ENCODE assay signal across 18 cellular contexts in the genomic region with DNA sequence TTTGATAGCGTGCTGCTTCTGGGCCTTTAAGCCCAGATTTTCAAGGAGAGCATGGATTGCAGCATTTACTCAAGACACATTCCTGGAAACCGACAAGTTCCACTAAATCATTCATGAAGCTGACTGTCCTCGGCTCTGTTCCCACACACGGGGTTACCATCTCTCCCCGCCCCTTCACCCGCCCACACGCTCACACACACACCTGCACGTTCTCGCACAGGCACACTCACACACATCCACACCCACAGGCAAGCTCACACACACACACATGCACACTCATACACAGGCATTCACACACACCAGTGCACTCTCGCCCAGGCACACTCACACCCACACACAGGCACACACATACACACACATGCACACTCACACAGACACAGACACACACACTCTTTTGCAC.
DNase-seq lines count a peak whose midpoint lies in the region; ATAC-seq, FAIRE-seq and TF ChIP-seq lines count a peak whose summit lies in the region.
"Had no signal": no experiment of that assay in that cellular context is flagged by ENCODE, and none has a peak within 500 bp of the region (broad histone marks: within the 10 kb centered on the region; RNA-seq: fewer than 3 reads in every experiment).

No MANE protein-coding gene starts in this region.

- 63% methylated on average over 10 of the region's 10 CpGs for WGBS in A549 (ENCODE audit: missing lambda C conversion rate)

- peak overlapping the region in 1 of 2 experiments; percentile 72; a peak in 3 of 6 replicates for H3K27ac ChIP-seq in A549
- H3K27ac ChIP-seq in RWPE1: 0 out of 2 replicates have a peak overlapping the region, but pooled peaks have one; percentile 4
- H3K27ac ChIP-seq in fibroblast of lung (ENCODE audit: insufficient read depth, low read length): peak overlapping the region; percentile 69
- no peak overlapping the region for H3K27ac ChIP-seq in colonic mucosa
- H3K27ac ChIP-seq: coronary artery, neutrophil, transverse colon had no signal

- TF ChIP-seq EP300 in A549 (IDR thresholded peaks at IDR 0.05): no peak

- H3K27me3 ChIP-seq in fibroblast of lung (ENCODE audit: control insufficient read depth, insufficient read depth, low read length) (no peaks in the 10 kb centered on the region), colonic mucosa (no peaks in the 10 kb centered on the region), HAP-1 (ENCODE audit: low read depth) (0 out of 2 replicates have a peak, but pooled peaks cover 2% of the 10 kb centered on the region)
- H3K27me3 ChIP-seq: neutrophil, transverse colon had no signal

- FAIRE-seq in A549 (lab: Jason Lieb, UNC): no peak
- FAIRE-seq: endothelial cell of umbilical vein had no signal

- H3K4me2 ChIP-seq in A549: peak overlapping the region; percentile 18; the same call in 1 of the 3 replicates
- H3K4me2 ChIP-seq in fibroblast of lung (ENCODE audit: extremely low read depth, insufficient read depth, low read length): no peak overlapping the region
- H3K4me2 ChIP-seq: GM23338 had no signal

- CTCF ChIA-PET in A549 (lab: Yijun Ruan, JAX): no interaction called here
- CTCF ChIA-PET in RWPE1 (lab: Yijun Ruan, JAX): no interaction called here

- no peak overlapping the region for H3K4me3 ChIP-seq in A549
- H3K4me3 ChIP-seq in fibroblast of lung (replicated peaks in 1 of 4; ENCODE audit: control extremely low read depth in 1 of 4, insufficient read depth in 1 of 4, low read depth in 3 of 4, low read length in 4 of 4): no peak overlapping the region
- no peak overlapping the region for H3K4me3 ChIP-seq in colonic mucosa
- no peak overlapping the region for H3K4me3 ChIP-seq in HAP-1
- H3K4me3 ChIP-seq: coronary artery, GM23338, transverse colon had no signal

- TF ChIP-seq RAD21 in A549 (conservative IDR thresholded peaks at IDR 0.05 in 1 of 2, IDR thresholded peaks at IDR 0.05 in 1 of 2): no peak

- in situ Hi-C loops in HAP-1 (cut with MboI; ENCODE audit: low sequenced_read_pairs): no loop called here

- no peaks in the 10 kb centered on the region for H3K79me2 ChIP-seq in fibroblast of lung (ENCODE audit: control insufficient read depth, insufficient read depth, low read length)

- H3K9me3 ChIP-seq in A549 (no peaks in the 10 kb centered on the region; the same call in 2 of the 3 replicates), fibroblast of lung (ENCODE audit: control insufficient read depth, insufficient read depth, low read depth, low read length) (no peaks in the 10 kb centered on the region), colonic mucosa (no peaks in the 10 kb centered on the region), HAP-1 (no peaks in the 10 kb centered on the region)
- H3K9me3 ChIP-seq: neutrophil, transverse colon had no signal

- H3K4me1 ChIP-seq in A549: peaks cover 22% of the 10 kb centered on the region
- H3K4me1 ChIP-seq in fibroblast of lung (ENCODE audit: control insufficient read depth, extremely low read depth, insufficient read depth, low read length): peaks cover 13% of the 10 kb centered on the region
- no peaks in the 10 kb centered on the region for H3K4me1 ChIP-seq in colonic mucosa
- no peaks in the 10 kb centered on the region for H3K4me1 ChIP-seq in HAP-1
- H3K4me1 ChIP-seq: transverse colon had no signal

- H3K36me3 ChIP-seq in fibroblast of lung (ENCODE audit: control insufficient read depth, insufficient read depth, low read length) (no peaks in the 10 kb centered on the region), colonic mucosa (no peaks in the 10 kb centered on the region), HAP-1 (replicated peaks) (no peaks in the 10 kb centered on the region)
- H3K36me3 ChIP-seq: neutrophil, transverse colon had no signal

- intact Hi-C loops in colonic mucosa (cut with DNase I): no loop called here

- no peak overlapping the region for H2AFZ ChIP-seq in fibroblast of lung (ENCODE audit: low read length)
- H2AFZ ChIP-seq: GM23338 had no signal

- peak in 1 of 2 experiments; percentile 40 for DNase-seq in A549 (ENCODE audit: low read depth in 1 of 2, low spot score in 1 of 2)
- no peak for DNase-seq in RWPE1 (ENCODE audit: low spot score)
- DNase-seq in fibroblast of lung (ENCODE audit: low read depth in 2 of 2): peak; percentile 14 to 69
- DNase-seq in omental fat pad (ENCODE audit: low spot score): no peak
- DNase-seq in pons (ENCODE audit: low spot score): no peak
- no peak for DNase-seq in colonic mucosa
- no peak for DNase-seq in HAP-1 (ENCODE audit: low spot score in 2 of 2)
- no peak for DNase-seq in NCI-H2196 treated with DMSO at 0.1 percent for 48 hours (lab: John Stamatoyannopoulos, UW; ENCODE audit: unreplicated experiment)
- DNase-seq: activated CD8-positive, alpha-beta T cell treated with anti-CD3 and anti-CD28 coated beads, Interleukin-2, amount 10 ng/mL, durations not matched to agents 7 days and 5 days; immature natural killer cell; NCI-H1694; NCI-H446; transverse colon had no signal

- ATAC-seq in A549: peak; percentile 51 to 61; a peak in 4 of 6 replicates
- ATAC-seq in omental fat pad (ENCODE audit: low FRiP score): peak; percentile 78
- ATAC-seq: activated CD8-positive, alpha-beta T cell treated with anti-CD3 and anti-CD28 coated beads, Interleukin-2, amount 10 ng/mL, durations not matched to agents 7 days and 5 days; GM23338; WTC11 had no signal

- TF ChIP-seq CTCF in A549 (IDR thresholded peaks at IDR 0.05): no peak
- TF ChIP-seq CTCF in RWPE1 (conservative IDR thresholded peaks at IDR 0.05; ENCODE audit: low read depth): no peak
- no peak for TF ChIP-seq CTCF in fibroblast of lung (conservative IDR thresholded peaks at IDR 0.05 in 1 of 2, IDR thresholded peaks at IDR 0.05 in 1 of 2; ENCODE audit: low read depth in 1 of 2, low read length in 2 of 2)
- no peak for TF ChIP-seq CTCF in omental fat pad (IDR thresholded peaks at IDR 0.05)
- no peak for TF ChIP-seq CTCF in colonic mucosa (IDR thresholded peaks at IDR 0.05)

- H3K9ac ChIP-seq in fibroblast of lung (ENCODE audit: insufficient read depth, low read length) (no peak overlapping the region), colonic mucosa (ENCODE audit: low read depth in 2 of 2, low read length in 2 of 2) (no peak overlapping the region)

- H4K20me1 ChIP-seq in fibroblast of lung (ENCODE audit: control insufficient read depth, extremely low read depth, insufficient read depth, low read length): no peaks in the 10 kb centered on the region

- TF ChIP-seq POLR2A in A549 (IDR thresholded peaks at IDR 0.05; ENCODE audit: low read length): no peak

- POLR2A ChIA-PET in A549 (lab: Yijun Ruan, JAX) (no interaction called here), RWPE1 (lab: Yijun Ruan, JAX; ENCODE audit: low non-redundant PET) (no interaction called here)

TF ChIP-seq in A549, 52 proteins besides CTCF, POLR2A, EP300 and RAD21:
- TF ChIP-seq TFCP2L1 (CRISPR knock-in tag; IDR thresholded peaks at IDR 0.05) (no peak), HOXB13 (CRISPR knock-in tag; IDR thresholded peaks at IDR 0.05; ENCODE audit: low read depth) (no peak), ZSCAN20 (CRISPR knock-in tag; IDR thresholded peaks at IDR 0.05) (no peak), RARB (CRISPR knock-in tag; IDR thresholded peaks at IDR 0.05) (no peak), RCOR1 (IDR thresholded peaks at IDR 0.05; ENCODE audit: low read depth, low read length) (no peak), ZFP36 (IDR thresholded peaks at IDR 0.05; ENCODE audit: borderline replicate concordance, partially characterized antibody) (no peak), HDAC2 (IDR thresholded peaks at IDR 0.05) (no peak)
- TF ChIP-seq, protein P1, sequence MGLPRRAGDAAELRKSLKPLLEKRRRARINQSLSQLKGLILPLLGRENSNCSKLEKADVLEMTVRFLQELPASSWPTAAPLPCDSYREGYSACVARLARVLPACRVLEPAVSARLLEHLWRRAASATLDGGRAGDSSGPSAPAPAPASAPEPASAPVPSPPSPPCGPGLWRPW (IDR thresholded peaks at IDR 0.05): no peak
- TF ChIP-seq, protein P2, sequence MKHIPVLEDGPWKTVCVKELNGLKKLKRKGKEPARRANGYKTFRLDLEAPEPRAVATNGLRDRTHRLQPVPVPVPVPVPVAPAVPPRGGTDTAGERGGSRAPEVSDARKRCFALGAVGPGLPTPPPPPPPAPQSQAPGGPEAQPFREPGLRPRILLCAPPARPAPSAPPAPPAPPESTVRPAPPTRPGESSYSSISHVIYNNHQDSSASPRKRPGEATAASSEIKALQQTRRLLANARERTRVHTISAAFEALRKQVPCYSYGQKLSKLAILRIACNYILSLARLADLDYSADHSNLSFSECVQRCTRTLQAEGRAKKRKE (CRISPR knock-in tag; IDR thresholded peaks at IDR 0.05; ENCODE audit: low read depth): no peak

Comparison
In these comparisons a context has a peak if more than half of its experiments do, and no peak if none do; other contexts are left out.
1. DNase-seq: peak in fibroblast of lung (2 of 2); none in RWPE1 (single experiment), omental fat pad (single experiment), pons (single experiment), colonic mucosa (single experiment), HAP-1 (0 of 2) and NCI-H2196 treated with DMSO at 0.1 percent for 48 hours (single experiment).